8 cellular contexts compared by ENCODE assay signal in the genomic region with DNA sequence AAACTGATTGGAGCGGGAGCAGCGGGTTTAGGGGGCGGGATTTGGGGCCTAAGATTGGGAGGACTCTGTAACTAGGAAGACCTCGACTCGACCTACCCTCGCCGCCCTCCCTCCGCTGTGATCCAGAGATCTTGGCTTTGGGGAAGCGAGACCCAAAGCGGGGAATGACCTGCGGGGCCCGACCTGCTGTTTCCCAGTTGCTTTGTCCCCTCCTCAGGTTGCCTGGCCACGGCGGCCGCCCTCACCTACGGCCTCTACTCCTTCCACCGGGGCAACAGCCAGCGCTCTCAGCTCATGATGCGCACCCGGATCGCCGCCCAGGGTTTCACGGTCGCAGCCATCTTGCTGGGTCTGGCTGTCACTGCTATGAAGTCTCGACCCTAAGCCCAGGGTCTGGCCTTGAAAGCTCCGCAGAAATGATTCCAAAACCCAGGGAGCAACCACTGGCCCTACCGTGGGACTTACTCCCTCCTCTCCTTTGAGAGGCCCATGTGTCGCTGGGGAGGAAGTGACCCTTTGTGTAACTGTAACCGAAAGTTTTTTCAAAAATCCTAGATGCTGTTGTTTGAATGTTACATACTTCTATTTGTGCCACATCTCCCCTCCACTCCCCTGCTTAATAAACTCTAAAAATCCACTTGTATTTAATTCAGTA. TPM values are rescaled to one million over a fixed set of nuclear protein-coding genes. Genes with fewer than 3 reads are reported as not detected.
DNase-seq lines count a peak whose midpoint lies in the region; ATAC-seq, FAIRE-seq and TF ChIP-seq lines count a peak whose summit lies in the region.

No MANE protein-coding gene starts in this region.

- H3K9ac ChIP-seq in KMS-11 (peak overlapping the region; percentile 91), liver (ENCODE audit: low read depth in 1 of 2, low read length in 2 of 2) (peak overlapping the region; percentile 84 to 89)

- ATAC-seq in GM21717 (IDR thresholded peaks at IDR 0.05; ENCODE audit: unreplicated experiment) = peak; percentile 31

- TF ChIP-seq POLR2A in GM12892 (IDR thresholded peaks at IDR 0.05; ENCODE audit: low read depth, low read length) = peak; percentile 76
- peak in 1 of 2 donors; percentile 76 for TF ChIP-seq POLR2A in thyroid gland (IDR thresholded peaks at IDR 0.05)

- H2AFZ ChIP-seq in KMS-11 (ENCODE audit: low read depth) = peak overlapping the region; percentile 34; the same call in 1 of the 2 replicates

- WGBS in liver = under 1% methylated on average over 29 of the region's 29 CpGs
- WGBS in thyroid gland, 2 donors = 2% methylated on average over 19 to 27 of the region's 29 CpGs

- TF ChIP-seq CTCF in KMS-11 (conservative IDR thresholded peaks at IDR 0.05; ENCODE audit: low read depth, low read length) (no peak), brain microvascular endothelial cell (IDR thresholded peaks at IDR 0.05; ENCODE audit: low read depth, low read length, missing control alignments) (no peak), liver (IDR thresholded peaks at IDR 0.05; ENCODE audit: low read depth, low read length, missing input control) (no peak), thyroid gland (IDR thresholded peaks at IDR 0.05) (no peak)

- DNase-seq in GM12892 (ENCODE audit: insufficient read length) (peak; percentile 91), brain microvascular endothelial cell (no peak), thyroid gland (no peak), glomerular visceral epithelial cell (ENCODE audit: extremely low spot score) (no peak)
- no peak for DNase-seq in effector CD8-positive, alpha-beta T cell (lab: John Stamatoyannopoulos, UW)

- no peak for FAIRE-seq in GM12892 (lab: Jason Lieb, UNC)

- H3K4me1 ChIP-seq in KMS-11 (ENCODE audit: low read depth, poor library complexity, severe bottlenecking) = peaks cover 19% of the 10 kb centered on the region
- H3K4me1 ChIP-seq in liver (ENCODE audit: control insufficient read depth in 4 of 4, insufficient read depth in 4 of 4, low read length in 3 of 4) = peaks cover 5 to 26% (median 16%) of the 10 kb centered on the region in 4 donors
- peaks cover 8 to 19% of the 10 kb centered on the region in 2 donors for H3K4me1 ChIP-seq in thyroid gland

- H3K9me3 ChIP-seq in liver (ENCODE audit: control insufficient read depth in 4 of 4, low read length in 3 of 4) (no peaks in the 10 kb centered on the region), thyroid gland (no peaks in the 10 kb centered on the region)

- intact Hi-C loops in thyroid gland (cut with DNase I) = no loop called here

- in situ Hi-C loops in brain microvascular endothelial cell (cut with HindIII; ENCODE audit: low pct_ligation_motif_present, low sequenced_read_pairs) = no loop called here

- peak overlapping the region; percentile 87 for H3K27ac ChIP-seq in KMS-11
- H3K27ac ChIP-seq in brain microvascular endothelial cell = peak overlapping the region; percentile 93
- peak overlapping the region; percentile 90 to 94 for H3K27ac ChIP-seq in liver (ENCODE audit: low read depth in 1 of 2, low read length in 2 of 2)
- peak overlapping the region; percentile 64 to 93 (median 90) for H3K27ac ChIP-seq in thyroid gland

- H3K36me3 ChIP-seq in KMS-11 (ENCODE audit: insufficient read depth) = 0 out of 2 replicates have a peak, but pooled peaks cover 8% of the 10 kb centered on the region
- H3K36me3 ChIP-seq in brain microvascular endothelial cell (replicated peaks) = peaks cover 25% of the 10 kb centered on the region
- peaks cover 5 to 25% (median 14%) of the 10 kb centered on the region in 4 donors for H3K36me3 ChIP-seq in liver (ENCODE audit: control insufficient read depth in 4 of 4, insufficient read depth in 3 of 4, low read depth in 1 of 4, low read length in 3 of 4)
- H3K36me3 ChIP-seq in thyroid gland = peaks cover 19 to 23% of the 10 kb centered on the region in 2 donors

- H3K79me2 ChIP-seq in KMS-11 (ENCODE audit: insufficient read depth, low read depth) = peaks cover 43% of the 10 kb centered on the region

- no peaks in the 10 kb centered on the region for H3K27me3 ChIP-seq in KMS-11 (ENCODE audit: insufficient read depth, low read depth)
- H3K27me3 ChIP-seq in brain microvascular endothelial cell (replicated peaks) = no peaks in the 10 kb centered on the region
- H3K27me3 ChIP-seq in liver (ENCODE audit: control insufficient read depth in 4 of 4, insufficient read depth in 4 of 4, low read length in 3 of 4) = no peaks in the 10 kb centered on the region
- H3K27me3 ChIP-seq in thyroid gland = no peaks in the 10 kb centered on the region

- no peak overlapping the region for H3K4me3 ChIP-seq in KMS-11 (IDR thresholded peaks at IDR 0.05; ENCODE audit: insufficient read depth, low read depth, low read length)
- peak overlapping the region; percentile 96 for H3K4me3 ChIP-seq in brain microvascular endothelial cell (ENCODE audit: low read depth, low read length)
- H3K4me3 ChIP-seq in liver (ENCODE audit: low read depth in 1 of 3, low read length in 3 of 3) = peak overlapping the region; percentile 73 to 88 (median 86)
- H3K4me3 ChIP-seq in thyroid gland (replicated peaks in 1 of 3) = peak overlapping the region; percentile 60 to 74 (median 70)

- H3K4me2 ChIP-seq in KMS-11 = peak overlapping the region; percentile 58

- peak in 1 of 2 donors; percentile 39 for TF ChIP-seq RAD21 in liver (IDR thresholded peaks at IDR 0.05)

- no peaks in the 10 kb centered on the region for H4K20me1 ChIP-seq in KMS-11 (ENCODE audit: insufficient read depth)

TF ChIP-seq in liver, 16 proteins besides CTCF, POLR2A, EP300 and RAD21 (continues in another document):
- TF ChIP-seq ATF3 (IDR thresholded peaks at IDR 0.05) (no peak), NR2F2 (IDR thresholded peaks at IDR 0.05) (no peak), HNF4G (IDR thresholded peaks at IDR 0.05) (no peak), SP1 (IDR thresholded peaks at IDR 0.05) (peak; percentile 6), EGR1 (IDR thresholded peaks at IDR 0.05; ENCODE audit: low read depth in 2 of 2) (no peak), JUND (IDR thresholded peaks at IDR 0.05) (peak in 1 of 2 donors; percentile 12), RXRA (IDR thresholded peaks at IDR 0.05) (peak in 1 of 2 donors; percentile 25), HNF4A (conservative IDR thresholded peaks at IDR 0.05) (peak in 1 of 2 donors; percentile 5), GABPA (IDR thresholded peaks at IDR 0.05 in 1 of 2, conservative IDR thresholded peaks at IDR 0.05 in 1 of 2) (no peak)
- TF ChIP-seq, protein P1, sequence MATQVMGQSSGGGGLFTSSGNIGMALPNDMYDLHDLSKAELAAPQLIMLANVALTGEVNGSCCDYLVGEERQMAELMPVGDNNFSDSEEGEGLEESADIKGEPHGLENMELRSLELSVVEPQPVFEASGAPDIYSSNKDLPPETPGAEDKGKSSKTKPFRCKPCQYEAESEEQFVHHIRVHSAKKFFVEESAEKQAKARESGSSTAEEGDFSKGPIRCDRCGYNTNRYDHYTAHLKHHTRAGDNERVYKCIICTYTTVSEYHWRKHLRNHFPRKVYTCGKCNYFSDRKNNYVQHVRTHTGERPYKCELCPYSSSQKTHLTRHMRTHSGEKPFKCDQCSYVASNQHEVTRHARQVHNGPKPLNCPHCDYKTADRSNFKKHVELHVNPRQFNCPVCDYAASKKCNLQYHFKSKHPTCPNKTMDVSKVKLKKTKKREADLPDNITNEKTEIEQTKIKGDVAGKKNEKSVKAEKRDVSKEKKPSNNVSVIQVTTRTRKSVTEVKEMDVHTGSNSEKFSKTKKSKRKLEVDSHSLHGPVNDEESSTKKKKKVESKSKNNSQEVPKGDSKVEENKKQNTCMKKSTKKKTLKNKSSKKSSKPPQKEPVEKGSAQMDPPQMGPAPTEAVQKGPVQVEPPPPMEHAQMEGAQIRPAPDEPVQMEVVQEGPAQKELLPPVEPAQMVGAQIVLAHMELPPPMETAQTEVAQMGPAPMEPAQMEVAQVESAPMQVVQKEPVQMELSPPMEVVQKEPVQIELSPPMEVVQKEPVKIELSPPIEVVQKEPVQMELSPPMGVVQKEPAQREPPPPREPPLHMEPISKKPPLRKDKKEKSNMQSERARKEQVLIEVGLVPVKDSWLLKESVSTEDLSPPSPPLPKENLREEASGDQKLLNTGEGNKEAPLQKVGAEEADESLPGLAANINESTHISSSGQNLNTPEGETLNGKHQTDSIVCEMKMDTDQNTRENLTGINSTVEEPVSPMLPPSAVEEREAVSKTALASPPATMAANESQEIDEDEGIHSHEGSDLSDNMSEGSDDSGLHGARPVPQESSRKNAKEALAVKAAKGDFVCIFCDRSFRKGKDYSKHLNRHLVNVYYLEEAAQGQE (IDR thresholded peaks at IDR 0.05) = no peak
- TF ChIP-seq, protein P2, sequence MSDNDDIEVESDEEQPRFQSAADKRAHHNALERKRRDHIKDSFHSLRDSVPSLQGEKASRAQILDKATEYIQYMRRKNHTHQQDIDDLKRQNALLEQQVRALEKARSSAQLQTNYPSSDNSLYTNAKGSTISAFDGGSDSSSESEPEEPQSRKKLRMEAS (IDR thresholded peaks at IDR 0.05) = no peak

RNA-seq across cellular contexts. Expression of gene HIGD2A, which starts 0.7 kb away (rescaled TPM):
- polyA plus RNA-seq in GM12892 (2012; ENCODE audit: missing spikeins) = 130 TPM
- 10 to 100 TPM; 18.4 to 42.6 TPM for total RNA-seq in liver
- 100 to 1,000 TPM in 1 of 2 donors, 10 to 100 TPM in 1; 93.0 to 127 TPM for polyA plus RNA-seq in liver
- total RNA-seq in thyroid gland = 100 to 1,000 TPM; 112 to 188 (median 138) TPM

RNA-seq across cellular contexts. Expression of gene NOP16, which starts 0.8 kb away (rescaled TPM):
- polyA plus RNA-seq in GM12892 (2012; ENCODE audit: missing spikeins) = 73.3 TPM
- total RNA-seq in liver = 10 to 100 TPM in 1 of 2 donors, 1 to 10 TPM in 1; 6.1 to 11.1 TPM
- polyA plus RNA-seq in liver = 10 to 100 TPM; 23.3 to 41.2 TPM
- total RNA-seq in thyroid gland = 10 to 100 TPM in 2 of 4 donors, 1 to 10 TPM in 2; 4.7 to 13.7 (median 8.2) TPM

RNA-seq across cellular contexts. Expression of gene ARL10, which starts 24.0 kb away (rescaled TPM):
- polyA plus RNA-seq in GM12892 (2012; ENCODE audit: missing spikeins) = 5.7 TPM
- 1 to 10 TPM; 2.1 to 2.2 TPM for total RNA-seq in liver
- polyA plus RNA-seq in liver = under 1 TPM; 0.35 to 0.93 TPM
- total RNA-seq in thyroid gland = 10 to 100 TPM in 1 of 4 donors, 1 to 10 TPM in 3; 2.1 to 11.0 (median 2.8) TPM

RNA-seq across cellular contexts. Expression of gene CLTB, which starts 27.1 kb away (rescaled TPM):
- 29.6 TPM for polyA plus RNA-seq in GM12892 (2012; ENCODE audit: missing spikeins)
- 10 to 100 TPM; 14.2 to 30.9 TPM for total RNA-seq in liver
- 10 to 100 TPM; 46.2 to 49.4 TPM for polyA plus RNA-seq in liver
- total RNA-seq in thyroid gland = 100 to 1,000 TPM in 3 of 4 donors, 10 to 100 TPM in 1; 95.2 to 139 (median 112) TPM

RNA-seq across cellular contexts. Expression of gene KIAA1191, which starts 27.7 kb away (rescaled TPM):
- 39.6 TPM for polyA plus RNA-seq in GM12892 (2012; ENCODE audit: missing spikeins)
- total RNA-seq in liver = 10 to 100 TPM; 31.1 to 31.8 TPM
- polyA plus RNA-seq in liver = 10 to 100 TPM; 25.7 to 37.2 TPM
- total RNA-seq in thyroid gland = 100 to 1,000 TPM; 107 to 134 (median 119) TPM
